ENCODE assay signal across 22 cellular contexts in genomic region chr13:50783940-50784339, GRCh38. TPM values are rescaled to one million over a fixed set of nuclear protein-coding genes. Genes with fewer than 3 reads are reported as not detected.
"Had no signal": no experiment of that assay in that cellular context is flagged by ENCODE, and none has a peak within 500 bp of the region (broad histone marks: within the 10 kb centered on the region; RNA-seq: fewer than 3 reads in every experiment).

No MANE protein-coding gene starts in this region.

- H3K4me1 ChIP-seq: breast epithelium had no signal

- H3K27ac Mint-ChIP-seq: activated naive CD4-positive, alpha-beta T cell treated with anti-CD3 and anti-CD28 coated beads for 36 hours; activated naive CD8-positive, alpha-beta T cell treated with anti-CD3 and anti-CD28 coated beads, Interleukin-2, amount 50 U/mL, for 24 hours; activated T-helper 17 cell treated with anti-CD3 and anti-CD28 coated beads, Interleukin-2, amount 50 U/mL, for 72 hours; memory B cell; natural killer cell had no signal

- H3K4me3 Mint-ChIP-seq: activated naive CD4-positive, alpha-beta T cell treated with anti-CD3 and anti-CD28 coated beads for 36 hours; activated naive CD8-positive, alpha-beta T cell treated with anti-CD3 and anti-CD28 coated beads, Interleukin-2, amount 50 U/mL, for 24 hours; activated T-helper 17 cell treated with anti-CD3 and anti-CD28 coated beads, Interleukin-2, amount 50 U/mL, for 72 hours; memory B cell; natural killer cell had no signal

- H3K36me3 ChIP-seq: breast epithelium had no signal

- DNase-seq: activated CD4-positive, alpha-beta T cell treated with anti-CD3 and anti-CD28 coated beads, Interleukin-2, amount 50 U/mL, for 48 hours; activated naive CD4-positive, alpha-beta T cell treated with anti-CD3 and anti-CD28 coated beads for 36 hours; activated naive CD8-positive, alpha-beta T cell treated with anti-CD3 and anti-CD28 coated beads, Interleukin-2, amount 50 U/mL, for 24 hours; aorta; cerebellar nuclear complex; head of caudate nucleus; kidney glomerular epithelial cell; left ventricle myocardium superior; natural killer cell; stimulated activated CD4-positive, alpha-beta T cell treated with anti-CD3 and anti-CD28 coated beads, Interleukin-15, amount 100 ng/mL, for 24 hours; stimulated activated CD4-positive, alpha-beta T cell treated with anti-CD3 and anti-CD28 coated beads, Interleukin-4, amount 100 ng/mL, for 24 hours; stimulated activated naive CD4-positive, alpha-beta T cell treated with Interleukin-2 at 50 U/mL for 16 hours; substantia nigra; trophoblast cell had no signal

- H3K27me3 ChIP-seq: breast epithelium had no signal

- H3K9me3 ChIP-seq: breast epithelium had no signal

- H3K36me3 Mint-ChIP-seq: memory B cell, natural killer cell had no signal

- H3K4me3 ChIP-seq: breast epithelium, skin epidermis had no signal

- ATAC-seq: activated naive CD8-positive, alpha-beta T cell treated with anti-CD3 and anti-CD28 coated beads, Interleukin-2, amount 50 U/mL, for 24 hours; activated T-helper 17 cell treated with anti-CD3 and anti-CD28 coated beads, Interleukin-2, amount 50 U/mL, for 72 hours; left ventricle myocardium superior; natural killer cell had no signal

- H3K4me1 Mint-ChIP-seq: activated T-helper 17 cell treated with anti-CD3 and anti-CD28 coated beads, Interleukin-2, amount 50 U/mL, for 72 hours; natural killer cell had no signal

- FAIRE-seq: frontal cortex had no signal

- H3K27me3 Mint-ChIP-seq: activated T-helper 17 cell treated with anti-CD3 and anti-CD28 coated beads, Interleukin-2, amount 50 U/mL, for 72 hours; memory B cell had no signal

- H3K27ac ChIP-seq: breast epithelium, epithelial cell of prostate, skin epidermis, VCaP had no signal

- H3K9me3 Mint-ChIP-seq: activated naive CD4-positive, alpha-beta T cell treated with anti-CD3 and anti-CD28 coated beads for 36 hours; activated naive CD8-positive, alpha-beta T cell treated with anti-CD3 and anti-CD28 coated beads, Interleukin-2, amount 50 U/mL, for 24 hours; activated T-helper 17 cell treated with anti-CD3 and anti-CD28 coated beads, Interleukin-2, amount 50 U/mL, for 72 hours; natural killer cell had no signal

RNA-seq across cellular contexts. Expression of gene DLEU7, which starts 59.6 kb away (rescaled TPM):
- total RNA-seq: activated naive CD4-positive, alpha-beta T cell treated with anti-CD3 and anti-CD28 coated beads for 36 hours; activated T-helper 17 cell treated with anti-CD3 and anti-CD28 coated beads, Interleukin-2, amount 50 U/mL, for 72 hours; left ventricle myocardium superior; T-helper 2 cell treated with Interferon-gamma antibody and Interleukin-4, amounts not matched to agents 100 ng/mL and 5 ng/mL, for 36 hours had no signal
